Comparison of ENCODE assay signal across 19 cellular contexts in the genomic region with DNA sequence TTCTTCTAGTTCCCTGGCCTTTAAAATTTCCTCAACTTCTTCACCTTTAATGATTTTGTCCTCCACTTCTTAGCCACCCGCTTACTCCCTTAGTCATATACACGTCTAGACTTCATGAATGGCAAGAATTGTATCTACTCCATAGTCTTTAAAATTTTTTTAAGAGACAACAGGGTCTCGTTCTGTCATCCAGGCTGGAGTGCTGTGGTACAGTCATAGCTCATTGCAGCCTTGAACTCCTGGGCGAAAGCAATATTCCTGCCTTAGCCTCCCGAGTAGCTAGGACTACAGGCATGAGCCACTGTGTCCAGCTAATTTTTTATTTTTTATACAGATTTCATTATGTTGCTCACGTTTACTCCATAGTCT.
"Had no signal": no experiment of that assay in that cellular context is flagged by ENCODE, and none has a peak within 500 bp of the region (broad histone marks: within the 10 kb centered on the region; RNA-seq: fewer than 3 reads in every experiment).

No MANE protein-coding gene starts in this region.

- H3K9me3 ChIP-seq: gastrocnemius medialis, suprapubic skin, tibial artery had no signal

- H3K4me1 ChIP-seq: gastrocnemius medialis, suprapubic skin, tibial artery had no signal

- H3K27ac ChIP-seq: gastrocnemius medialis, suprapubic skin, tibial artery had no signal

- DNase-seq: activated CD4-positive, alpha-beta memory T cell treated with anti-CD3 and anti-CD28 coated beads for 36 hours; activated CD4-positive, alpha-beta T cell treated with anti-CD3 and anti-CD28 coated beads, Interleukin-2, amount 10 ng/mL, durations not matched to agents 24 days and 14 days; activated CD4-positive, CD25-positive, alpha-beta regulatory T cell treated with anti-CD3 and anti-CD28 coated beads, Interleukin-2, amount 50 U/mL, for 72 hours; activated CD8-positive, alpha-beta memory T cell treated with anti-CD3 and anti-CD28 coated beads, Interleukin-2, amount 50 U/mL, for 4 hours; activated effector memory CD4-positive, alpha-beta T cell treated with anti-CD3 and anti-CD28 coated beads, Interleukin-2, amount 50 U/mL, for 16 hours; activated naive CD4-positive, alpha-beta T cell treated with anti-CD3 and anti-CD28 coated beads, Interleukin-2, amount 10 ng/mL, durations not matched to agents 7 days and 5 days; activated T-cell treated with anti-CD3 and anti-CD28 coated beads, Interleukin-2, amount 50 U/mL, for 1 hour; amygdala; dermis blood vessel endothelial cell; effector CD8-positive, alpha-beta T cell; glutamatergic neuron; left colon; natural killer cell; stimulated activated naive CD4-positive, alpha-beta T cell; T1000; tibial artery had no signal

- H3K4me3 ChIP-seq: gastrocnemius medialis, suprapubic skin, tibial artery had no signal

- ATAC-seq: left colon, natural killer cell, sciatic nerve had no signal

- H3K36me3 ChIP-seq: gastrocnemius medialis, suprapubic skin, tibial artery had no signal

- H3K27me3 ChIP-seq: gastrocnemius medialis, suprapubic skin, tibial artery had no signal
